ENCODE assay signal across 11 cellular contexts in the genomic region with DNA sequence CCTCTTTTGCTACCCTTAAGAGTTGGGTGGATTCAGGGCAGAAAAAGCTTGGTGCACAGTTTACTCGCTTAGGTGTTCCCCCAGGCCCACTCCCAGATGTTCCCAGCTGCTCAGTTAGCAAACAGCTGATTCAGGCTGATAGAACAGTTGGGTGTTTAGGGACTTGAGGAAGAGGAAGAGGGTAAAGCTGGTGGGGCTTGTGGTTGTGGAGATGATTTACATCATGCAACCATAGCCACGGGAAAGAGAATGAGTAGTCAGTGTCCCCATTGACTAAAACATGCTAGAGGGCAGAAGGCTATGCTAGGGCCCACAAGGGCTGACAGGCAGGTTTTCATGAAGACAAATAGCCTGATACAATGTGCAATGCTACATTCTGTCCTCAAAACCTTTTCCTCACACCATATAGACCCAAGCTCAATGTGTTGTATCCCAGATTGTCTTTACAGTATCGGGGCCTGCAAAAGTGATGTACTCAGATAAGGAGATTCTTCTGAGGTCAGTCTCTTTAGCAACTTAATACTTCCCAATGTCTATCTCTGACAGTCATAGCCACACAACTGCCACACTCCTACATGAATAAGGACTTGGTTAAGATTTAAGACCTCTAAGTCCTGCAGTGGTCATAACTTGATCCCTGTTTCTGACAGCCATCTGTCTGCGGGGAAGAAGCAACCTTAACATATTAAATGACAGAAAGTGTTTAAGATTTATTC. TPM values are rescaled to one million over a fixed set of nuclear protein-coding genes. Genes with fewer than 3 reads are reported as not detected.
DNase-seq lines count a peak whose midpoint lies in the region; ATAC-seq and TF ChIP-seq lines count a peak whose summit lies in the region.
"Had no signal": no experiment of that assay in that cellular context is flagged by ENCODE, and none has a peak within 500 bp of the region (broad histone marks: within the 10 kb centered on the region; RNA-seq: fewer than 3 reads in every experiment).

No MANE protein-coding gene starts in this region.

- H3K36me3 Mint-ChIP-seq in CD14-positive monocyte: peaks cover 0 to 4% of the 10 kb centered on the region in 2 donors

- TF ChIP-seq CTCF in CD14-positive monocyte (IDR thresholded peaks at IDR 0.05): no peak
- no peak for TF ChIP-seq CTCF in GM10248 (IDR thresholded peaks at IDR 0.05; ENCODE audit: control extremely low read depth, extremely low read depth, low read depth, missing control alignments)

- CTCF ChIA-PET in HEK293T (lab: Yijun Ruan, JAX): interaction anchor here (0.6 to 1.4 kb wide), 3 partner anchors 9 to 96 kb away, joined by 3 to 4 read pairs (median 3); no protein-coding TSS in a partner anchor
- CTCF ChIA-PET in GM10248 (lab: Yijun Ruan, JAX): interaction anchor here (1.2 to 1.4 kb wide), 2 partner anchors 10 to 19 kb away, joined by 3 read pairs; no protein-coding TSS in a partner anchor

- H3K4me1 Mint-ChIP-seq in CD14-positive monocyte: peaks cover 35% of the 10 kb centered on the region

- peaks cover 4 to 9% (median 9%) of the 10 kb centered on the region in 3 donors for H3K27me3 Mint-ChIP-seq in CD14-positive monocyte (ENCODE audit: low read depth in 3 of 3)

- H3K4me3 Mint-ChIP-seq in CD14-positive monocyte: peak overlapping the region in 1 of 2 donors; percentile 43

- peaks cover 0 to 4% (median 0%) of the 10 kb centered on the region in 7 donors for H3K9me3 Mint-ChIP-seq in CD14-positive monocyte

- intact Hi-C loops in CD14-positive monocyte (cut with micrococcal nuclease): no loop called here

- peak overlapping the region in 4 of 7 donors; percentile 11 to 77 (median 38) for H3K27ac Mint-ChIP-seq in CD14-positive monocyte

- DNase-seq in CD14-positive monocyte (ENCODE audit: low spot score): no peak
- DNase-seq in SKM-1 (lab: John Stamatoyannopoulos, UW; ENCODE audit: unreplicated experiment): peak; percentile 74
- DNase-seq in islet precursor cell: no peak
- DNase-seq in HEK293T (ENCODE audit: extremely low spot score): no peak
- no peak for DNase-seq in NCI-H2081 (lab: John Stamatoyannopoulos, UW)
- DNase-seq in GM10248 (ENCODE audit: extremely low spot score): no peak
- DNase-seq: activated T-cell treated with anti-CD3 and anti-CD28 coated beads, Interleukin-2, amount 50 U/mL, for 1 hour; DND-41 had no signal

- ATAC-seq in GM19463 (IDR thresholded peaks at IDR 0.05; ENCODE audit: unreplicated experiment): peak; percentile 73
- ATAC-seq in HG03097 (IDR thresholded peaks at IDR 0.05; ENCODE audit: low FRiP score, unreplicated experiment): peak; percentile 84
- ATAC-seq: body of pancreas had no signal

- POLR2A ChIA-PET in HEK293T (lab: Yijun Ruan, JAX): no interaction called here
- POLR2A ChIA-PET in GM10248 (lab: Yijun Ruan, JAX): no interaction called here

TF ChIP-seq in HEK293T, 16 proteins besides CTCF, POLR2A, EP300 and RAD21:
- no peak for TF ChIP-seq HDGF (IDR thresholded peaks at IDR 0.05; ENCODE audit: borderline replicate concordance)
- no peak for TF ChIP-seq FOXM1 (IDR thresholded peaks at IDR 0.05; ENCODE audit: borderline replicate concordance)
- no peak for TF ChIP-seq TARDBP (IDR thresholded peaks at IDR 0.05)
- TF ChIP-seq L3MBTL2 (conservative IDR thresholded peaks at IDR 0.05): no peak
- no peak for TF ChIP-seq FOXK2 (IDR thresholded peaks at IDR 0.05)

RNA-seq across cellular contexts. Expression of a gene that starts 15.6 kb away (rescaled TPM):
- polyA plus RNA-seq in CD14-positive monocyte: under 1 TPM; 0.35 to 0.47 TPM
